Comparison of ENCODE assay signal across 20 cellular contexts in the genomic region with DNA sequence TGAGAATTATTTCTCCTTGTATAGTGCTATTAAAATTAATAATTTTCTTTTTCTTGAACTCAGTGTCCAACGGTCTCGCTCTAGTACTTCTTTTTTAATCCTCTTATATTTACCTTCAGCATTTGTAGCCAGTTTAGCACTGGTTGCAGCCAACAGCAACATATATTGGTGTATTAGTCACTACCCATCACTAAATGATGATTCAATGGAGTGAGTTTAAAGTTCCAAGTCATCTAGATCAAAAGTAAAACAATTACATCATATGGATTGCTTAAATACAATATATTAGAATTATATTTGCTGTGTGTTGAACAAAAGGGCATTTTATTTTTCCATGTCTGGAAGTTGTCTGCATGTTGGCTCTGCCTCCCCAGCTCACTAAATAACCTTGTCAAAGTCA.
DNase-seq lines count a peak whose midpoint lies in the region; ATAC-seq and TF ChIP-seq lines count a peak whose summit lies in the region.
"Had no signal": no experiment of that assay in that cellular context is flagged by ENCODE, and none has a peak within 500 bp of the region (broad histone marks: within the 10 kb centered on the region; RNA-seq: fewer than 3 reads in every experiment).

No MANE protein-coding gene starts in this region.

- H3F3A ChIP-seq in PC-3 (ENCODE audit: low read length, unreplicated experiment), result no peaks in the 10 kb centered on the region

- TF ChIP-seq CTCF in PC-3 (conservative IDR thresholded peaks at IDR 0.05; ENCODE audit: low read depth, low read length) (no peak), choroid plexus epithelial cell (conservative IDR thresholded peaks at IDR 0.05; ENCODE audit: low read depth, low read length) (no peak), foreskin keratinocyte (conservative IDR thresholded peaks at IDR 0.05) (no peak), GM10248 (IDR thresholded peaks at IDR 0.05; ENCODE audit: control extremely low read depth, extremely low read depth, low read depth, missing control alignments) (no peak)

- intact Hi-C loops in PC-3 (cut with micrococcal nuclease), result no loop called here

- no peak overlapping the region for H3K9ac ChIP-seq in PC-3 (ENCODE audit: low read length)
- H3K9ac ChIP-seq in Karpas-422 (ENCODE audit: low read length), result no peak overlapping the region

- BruUV-seq in PC-3 (replicated peaks; lab: Mats Ljungman, UMichigan), result no TSS peak

- no peaks in the 10 kb centered on the region for H3K79me2 ChIP-seq in PC-3 (ENCODE audit: low read length)
- no peaks in the 10 kb centered on the region for H3K79me2 ChIP-seq in Karpas-422 (ENCODE audit: low read length)

- POLR2A ChIA-PET in PC-3 (lab: Charles Lee; ENCODE audit: unreplicated experiment), result no interaction called here
- POLR2A ChIA-PET in GM10248 (lab: Yijun Ruan, JAX), result no interaction called here

- DNase-seq in Caki2 (ENCODE audit: low read depth) (peak; percentile 16), PC-3 (peak; percentile 52), choroid plexus epithelial cell (ENCODE audit: low read depth) (peak; percentile 58), foreskin keratinocyte (peak; percentile 50 to 72), GM10248 (ENCODE audit: extremely low spot score) (no peak), Karpas-422 (no peak)
- DNase-seq: activated CD4-positive, alpha-beta T cell treated with anti-CD3 and anti-CD28 coated beads for 4 hours; CD4-positive, alpha-beta memory T cell; cerebellar nuclear complex; KBM-7; NCI-H1092; NCI-H2081 treated with DMSO at 0.1 percent for 48 hours; NCI-H69; occipital lobe; stomach had no signal

- H4K20me1 ChIP-seq in PC-3 (ENCODE audit: low read length), result no peaks in the 10 kb centered on the region
- no peaks in the 10 kb centered on the region for H4K20me1 ChIP-seq in Karpas-422 (ENCODE audit: insufficient read depth, low read depth, low read length)

- no peak overlapping the region for H3K4me3 ChIP-seq in PC-3 (ENCODE audit: low read length)
- no peak overlapping the region for H3K4me3 ChIP-seq in choroid plexus epithelial cell (ENCODE audit: low read depth, low read length)
- no peak overlapping the region for H3K4me3 ChIP-seq in Karpas-422 (ENCODE audit: low read length)
- H3K4me3 ChIP-seq: GM23338, stomach had no signal

- H3K9me2 ChIP-seq in PC-3 (replicated peaks; ENCODE audit: low read length) (no peaks in the 10 kb centered on the region), Karpas-422 (replicated peaks; ENCODE audit: insufficient read depth, low read length) (no peaks in the 10 kb centered on the region; the same call in 1 of the 2 replicates)

- CTCF ChIA-PET in PC-3 (lab: Charles Lee) (no interaction called here), GM10248 (lab: Yijun Ruan, JAX) (interaction anchor here (1.8 kb wide), 1 partner anchor 10 kb away, joined by 5 read pairs; no protein-coding TSS in a partner anchor)

- no peak for ATAC-seq in PC-3
- ATAC-seq in foreskin keratinocyte, result peak; percentile 74
- ATAC-seq in HG02623 (IDR thresholded peaks at IDR 0.05; ENCODE audit: unreplicated experiment), result no peak
- ATAC-seq in GM21381 (IDR thresholded peaks at IDR 0.05; ENCODE audit: unreplicated experiment), result no peak
- ATAC-seq: GM23338, sciatic nerve had no signal

- no peaks in the 10 kb centered on the region for H3K9me3 ChIP-seq in PC-3 (ENCODE audit: low read length)
- H3K9me3 ChIP-seq in Karpas-422 (ENCODE audit: low read length), result peaks cover 10% of the 10 kb centered on the region
- H3K9me3 ChIP-seq: stomach had no signal

- H3K27ac ChIP-seq in PC-3 (ENCODE audit: low read length) (peak overlapping the region; percentile 46), foreskin keratinocyte (no peak overlapping the region), Karpas-422 (ENCODE audit: low read length) (no peak overlapping the region)
- H3K27ac ChIP-seq: HL-60, stomach had no signal

- no peak overlapping the region for H2AFZ ChIP-seq in PC-3 (ENCODE audit: low read length)
- H2AFZ ChIP-seq in Karpas-422 (ENCODE audit: low read length), result no peak overlapping the region
- H2AFZ ChIP-seq: GM23338 had no signal

- H3K27me3 ChIP-seq in PC-3 (ENCODE audit: low read length) (no peaks in the 10 kb centered on the region), foreskin keratinocyte (no peaks in the 10 kb centered on the region), Karpas-422 (ENCODE audit: low read length) (no peaks in the 10 kb centered on the region)
- H3K27me3 ChIP-seq: stomach had no signal

- in situ Hi-C loops in Caki2 (cut with HindIII; ENCODE audit: low pct_unique_long_range_greater_than_20kb, low sequenced_read_pairs), result no loop called here

- H3K4me2 ChIP-seq in PC-3 (ENCODE audit: low read length) (no peak overlapping the region; the same call in 1 of the 2 replicates), Karpas-422 (ENCODE audit: low read depth, low read length, poor library complexity, severe bottlenecking) (no peak overlapping the region)
- H3K4me2 ChIP-seq: GM23338 had no signal

- H3K4me1 ChIP-seq in PC-3 (ENCODE audit: insufficient read depth, low read length), result peaks cover 2% of the 10 kb centered on the region; the same call in 1 of the 2 replicates
- peaks cover 13% of the 10 kb centered on the region for H3K4me1 ChIP-seq in foreskin keratinocyte
- H3K4me1 ChIP-seq in Karpas-422 (ENCODE audit: low read length), result no peaks in the 10 kb centered on the region
- H3K4me1 ChIP-seq: stomach had no signal

- no peaks in the 10 kb centered on the region for H3K36me3 ChIP-seq in PC-3 (ENCODE audit: low read depth, low read length)
- no peaks in the 10 kb centered on the region for H3K36me3 ChIP-seq in Karpas-422 (ENCODE audit: insufficient read depth, low read length)
- H3K36me3 ChIP-seq: stomach had no signal

Comparison
In these comparisons a context has a peak if more than half of its experiments do, and no peak if none do; other contexts are left out.
1. DNase-seq: peak in Caki2 (single experiment), PC-3 (single experiment), choroid plexus epithelial cell (single experiment) and foreskin keratinocyte (2 of 2); none in GM10248 (single experiment) and Karpas-422 (single experiment).